In genomic region chr12:14959463-14959862, GRCh38 we compare ENCODE assay signal across 1 cellular context.
TF ChIP-seq lines count a peak whose summit lies in the region.

No MANE protein-coding gene starts in this region.

TF ChIP-seq in K562, 482 proteins besides CTCF, POLR2A, EP300 and RAD21:
- TF ChIP-seq GTF2F1 (IDR thresholded peaks at IDR 0.05; ENCODE audit: low read depth, low read length): no peak
- no peak for TF ChIP-seq TRIM24 (IDR thresholded peaks at IDR 0.05)
- no peak for TF ChIP-seq AFF1 (IDR thresholded peaks at IDR 0.05; ENCODE audit: low read depth in 1 of 2, partially characterized antibody in 2 of 2)
